Comparison of ENCODE assay signal across 9 cellular contexts in genomic region chr14:67623114-67623513, GRCh38. TPM values are rescaled to one million over a fixed set of nuclear protein-coding genes. Genes with fewer than 3 reads are reported as not detected.
DNase-seq lines count a peak whose midpoint lies in the region; TF ChIP-seq lines count a peak whose summit lies in the region.
"Had no signal": no experiment of that assay in that cellular context is flagged by ENCODE, and none has a peak within 500 bp of the region (broad histone marks: within the 10 kb centered on the region; RNA-seq: fewer than 3 reads in every experiment).

No MANE protein-coding gene starts in this region.

- DNase-seq in NCI-H1105 treated with DMSO at 0.1 percent for 48 hours (lab: John Stamatoyannopoulos, UW) (peak; percentile 12), NCI-H1105 (lab: John Stamatoyannopoulos, UW) (no peak), SJSA1 (ENCODE audit: low read depth in 1 of 2, low spot score in 2 of 2) (no peak), fibroblast of peridontal ligament (ENCODE audit: extremely low read depth) (peak; percentile 56), GOT3 (lab: John Stamatoyannopoulos, UW) (no peak), lower leg skin (ENCODE audit: low spot score in 2 of 2) (no peak), NCI-H345 treated with DMSO at 0.1 percent for 48 hours (lab: John Stamatoyannopoulos, UW; ENCODE audit: unreplicated experiment) (no peak)
- DNase-seq: activated B cell treated with CpG ODN at 0.5 μM for 24 hours had no signal

- no peak overlapping the region for H3K4me3 ChIP-seq in SJSA1
- no peak overlapping the region for H3K4me3 ChIP-seq in stomach smooth muscle (ENCODE audit: low read length in 2 of 2)
- no peak overlapping the region for H3K4me3 ChIP-seq in lower leg skin (ENCODE audit: low read depth, poor library complexity, severe bottlenecking)

- H3K27ac ChIP-seq in SJSA1 (peak overlapping the region; percentile 56), stomach smooth muscle (ENCODE audit: low read length) (peak overlapping the region; percentile 3)

- TF ChIP-seq CTCF in lower leg skin (IDR thresholded peaks at IDR 0.05), result no peak

- 12 to 19% methylated on average over 2 of the region's 2 CpGs for WGBS in lower leg skin, 2 donors

- intact Hi-C loops in lower leg skin (cut with DNase I; ENCODE audit: low total_unique reads), result no loop called here

- TF ChIP-seq POLR2A in lower leg skin (IDR thresholded peaks at IDR 0.05), result no peak

- no peak overlapping the region for H3K9ac ChIP-seq in stomach smooth muscle (ENCODE audit: low read length in 2 of 2)

- H3K9me3 ChIP-seq in SJSA1 (replicated peaks) (no peaks in the 10 kb centered on the region), stomach smooth muscle (ENCODE audit: control insufficient read depth in 2 of 2, low read length in 2 of 2) (no peaks in the 10 kb centered on the region)

- peaks cover 17% of the 10 kb centered on the region for H3K4me1 ChIP-seq in SJSA1 (replicated peaks)
- peaks cover 20% of the 10 kb centered on the region for H3K4me1 ChIP-seq in stomach smooth muscle (ENCODE audit: control insufficient read depth, insufficient read depth, low read length)

- no peaks in the 10 kb centered on the region for H3K27me3 ChIP-seq in SJSA1 (replicated peaks)
- no peaks in the 10 kb centered on the region for H3K27me3 ChIP-seq in stomach smooth muscle (ENCODE audit: control insufficient read depth in 1 of 2, insufficient read depth in 2 of 2, low read length in 2 of 2)

- no peaks in the 10 kb centered on the region for H3K36me3 ChIP-seq in SJSA1
- no peaks in the 10 kb centered on the region for H3K36me3 ChIP-seq in stomach smooth muscle (ENCODE audit: control insufficient read depth in 2 of 2, insufficient read depth in 2 of 2, low read length in 2 of 2)

RNA-seq across cellular contexts. Expression of gene ARG2, which starts 3.4 kb away (rescaled TPM):
- total RNA-seq in SJSA1 (2014; rRNA removed; shearing (Covaris generic)), result 4.9 and 7.4 TPM in 2 replicates
- total RNA-seq in lower leg skin, result 1 to 10 TPM; 3.5 to 6.8 (median 5.2) TPM

RNA-seq across cellular contexts. Expression of gene PIGH, which starts 23.0 kb away (rescaled TPM):
- 11.2 and 20.4 TPM in 2 replicates for total RNA-seq in SJSA1 (2014; rRNA removed; shearing (Covaris generic))
- total RNA-seq in lower leg skin, result 10 to 100 TPM; 22.1 to 31.4 (median 29.2) TPM

RNA-seq across cellular contexts. Expression of gene VTI1B, which starts 51.3 kb away (rescaled TPM):
- total RNA-seq in SJSA1 (2014; rRNA removed; shearing (Covaris generic)), result 36.2 and 49.2 TPM in 2 replicates
- 10 to 100 TPM; 39.9 to 52.6 (median 47.4) TPM for total RNA-seq in lower leg skin

Comparison
In these comparisons a context has a peak if more than half of its experiments do, and no peak if none do; other contexts are left out.
1. DNase-seq: peak in NCI-H1105 treated with DMSO at 0.1 percent for 48 hours (single experiment) and fibroblast of peridontal ligament (single experiment); none in NCI-H1105 (single experiment), SJSA1 (0 of 2), GOT3 (single experiment), lower leg skin (0 of 2) and NCI-H345 treated with DMSO at 0.1 percent for 48 hours (single experiment).